In the genomic region with DNA sequence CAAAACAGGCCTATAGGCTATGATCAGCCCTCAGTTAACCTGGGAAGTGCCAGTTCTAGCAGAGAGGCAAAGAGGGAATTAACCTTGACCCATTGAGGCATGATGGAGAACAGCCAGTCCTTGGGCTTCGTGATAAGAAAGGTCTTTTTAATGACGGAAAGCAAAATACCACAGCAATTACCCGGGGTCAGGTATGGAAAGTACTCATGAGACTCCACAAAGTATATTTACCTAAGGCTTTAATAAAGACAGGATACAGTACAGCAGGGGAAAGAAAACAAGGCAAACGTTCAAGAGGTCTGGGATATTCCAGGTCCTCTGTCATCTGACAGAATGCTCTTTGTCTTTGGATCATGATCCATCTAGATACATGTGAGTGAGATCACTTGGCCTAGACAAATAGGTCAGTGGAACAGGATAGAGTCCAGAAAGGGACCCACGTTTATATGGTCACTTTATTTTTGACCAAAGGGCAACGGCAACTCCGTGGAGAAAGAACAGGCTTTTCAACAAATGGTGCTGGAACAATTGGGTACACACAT, we compare ENCODE assay signal across 1 cellular context.
A peak's percentile ranks its signal among the peaks of the same experiment; 100 is the strongest.
TF ChIP-seq lines count a peak whose summit lies in the region.

No MANE protein-coding gene starts in this region.

TF ChIP-seq in HepG2, 621 proteins besides CTCF, POLR2A, EP300 and RAD21 (continued from another document and continues in another):
- TF ChIP-seq, protein P1, sequence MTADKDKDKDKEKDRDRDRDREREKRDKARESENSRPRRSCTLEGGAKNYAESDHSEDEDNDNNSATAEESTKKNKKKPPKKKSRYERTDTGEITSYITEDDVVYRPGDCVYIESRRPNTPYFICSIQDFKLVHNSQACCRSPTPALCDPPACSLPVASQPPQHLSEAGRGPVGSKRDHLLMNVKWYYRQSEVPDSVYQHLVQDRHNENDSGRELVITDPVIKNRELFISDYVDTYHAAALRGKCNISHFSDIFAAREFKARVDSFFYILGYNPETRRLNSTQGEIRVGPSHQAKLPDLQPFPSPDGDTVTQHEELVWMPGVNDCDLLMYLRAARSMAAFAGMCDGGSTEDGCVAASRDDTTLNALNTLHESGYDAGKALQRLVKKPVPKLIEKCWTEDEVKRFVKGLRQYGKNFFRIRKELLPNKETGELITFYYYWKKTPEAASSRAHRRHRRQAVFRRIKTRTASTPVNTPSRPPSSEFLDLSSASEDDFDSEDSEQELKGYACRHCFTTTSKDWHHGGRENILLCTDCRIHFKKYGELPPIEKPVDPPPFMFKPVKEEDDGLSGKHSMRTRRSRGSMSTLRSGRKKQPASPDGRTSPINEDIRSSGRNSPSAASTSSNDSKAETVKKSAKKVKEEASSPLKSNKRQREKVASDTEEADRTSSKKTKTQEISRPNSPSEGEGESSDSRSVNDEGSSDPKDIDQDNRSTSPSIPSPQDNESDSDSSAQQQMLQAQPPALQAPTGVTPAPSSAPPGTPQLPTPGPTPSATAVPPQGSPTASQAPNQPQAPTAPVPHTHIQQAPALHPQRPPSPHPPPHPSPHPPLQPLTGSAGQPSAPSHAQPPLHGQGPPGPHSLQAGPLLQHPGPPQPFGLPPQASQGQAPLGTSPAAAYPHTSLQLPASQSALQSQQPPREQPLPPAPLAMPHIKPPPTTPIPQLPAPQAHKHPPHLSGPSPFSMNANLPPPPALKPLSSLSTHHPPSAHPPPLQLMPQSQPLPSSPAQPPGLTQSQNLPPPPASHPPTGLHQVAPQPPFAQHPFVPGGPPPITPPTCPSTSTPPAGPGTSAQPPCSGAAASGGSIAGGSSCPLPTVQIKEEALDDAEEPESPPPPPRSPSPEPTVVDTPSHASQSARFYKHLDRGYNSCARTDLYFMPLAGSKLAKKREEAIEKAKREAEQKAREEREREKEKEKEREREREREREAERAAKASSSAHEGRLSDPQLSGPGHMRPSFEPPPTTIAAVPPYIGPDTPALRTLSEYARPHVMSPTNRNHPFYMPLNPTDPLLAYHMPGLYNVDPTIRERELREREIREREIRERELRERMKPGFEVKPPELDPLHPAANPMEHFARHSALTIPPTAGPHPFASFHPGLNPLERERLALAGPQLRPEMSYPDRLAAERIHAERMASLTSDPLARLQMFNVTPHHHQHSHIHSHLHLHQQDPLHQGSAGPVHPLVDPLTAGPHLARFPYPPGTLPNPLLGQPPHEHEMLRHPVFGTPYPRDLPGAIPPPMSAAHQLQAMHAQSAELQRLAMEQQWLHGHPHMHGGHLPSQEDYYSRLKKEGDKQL (CRISPR knock-in tag; IDR thresholded peaks at IDR 0.05; ENCODE audit: low read depth) = peak; percentile 89
- TF ChIP-seq KLF15 (CRISPR knock-in tag; IDR thresholded peaks at IDR 0.05; ENCODE audit: borderline replicate concordance) (no peak), ATF7 (IDR thresholded peaks at IDR 0.05) (peak; percentile 65; the same call in 1 of the 2 replicates), ATF7 (CRISPR knock-in tag; IDR thresholded peaks at IDR 0.05) (peak; percentile 58; the same call in 1 of the 2 replicates), ZNF530 (CRISPR knock-in tag; IDR thresholded peaks at IDR 0.05; ENCODE audit: low read depth) (no peak), ZNF720 (CRISPR knock-in tag; IDR thresholded peaks at IDR 0.05) (no peak), AHR (CRISPR knock-in tag; IDR thresholded peaks at IDR 0.05) (no peak), CREM (IDR thresholded peaks at IDR 0.05) (peak; percentile 94), CREM (CRISPR knock-in tag; IDR thresholded peaks at IDR 0.05) (no peak), RXRB (CRISPR knock-in tag; IDR thresholded peaks at IDR 0.05; ENCODE audit: borderline replicate concordance) (peak; percentile 96), KMT2B (CRISPR knock-in tag; IDR thresholded peaks at IDR 0.05) (peak; percentile 57; the same call in 1 of the 2 replicates), ZNF776 (CRISPR knock-in tag; IDR thresholded peaks at IDR 0.05) (no peak), DMAP1 (CRISPR knock-in tag; IDR thresholded peaks at IDR 0.05) (0 out of 2 replicates have a peak, but pooled peaks have one; percentile 32), SATB2 (CRISPR knock-in tag; IDR thresholded peaks at IDR 0.05) (0 out of 2 replicates have a peak, but pooled peaks have one; percentile 71), ZNF839 (CRISPR knock-in tag; IDR thresholded peaks at IDR 0.05; ENCODE audit: borderline replicate concordance) (no peak), KAT8 (CRISPR knock-in tag; IDR thresholded peaks at IDR 0.05) (peak; percentile 71), ZNF501 (CRISPR knock-in tag; IDR thresholded peaks at IDR 0.05) (no peak), FOXJ3 (CRISPR knock-in tag; IDR thresholded peaks at IDR 0.05; ENCODE audit: borderline replicate concordance) (peak; percentile 98), GTF2F1 (IDR thresholded peaks at IDR 0.05; ENCODE audit: low read length) (no peak), ZMYM3 (CRISPR knock-in tag; IDR thresholded peaks at IDR 0.05) (peak; percentile 46; the same call in 1 of the 2 replicates), SRF (IDR thresholded peaks at IDR 0.05; ENCODE audit: low read depth, low read length) (0 out of 2 replicates have a peak, but pooled peaks have one; percentile 21), AGO2 (optimal IDR thresholded peaks at IDR 0.05; ENCODE audit: low read depth, low read length) (no peak), SMAD3 (CRISPR knock-in tag; IDR thresholded peaks at IDR 0.05) (peak; percentile 72; the same call in 1 of the 2 replicates), ZNF615 (CRISPR knock-in tag; IDR thresholded peaks at IDR 0.05; ENCODE audit: borderline replicate concordance) (peak; percentile 79; the same call in 1 of the 2 replicates), ZNF44 (CRISPR knock-in tag; IDR thresholded peaks at IDR 0.05) (no peak), ZNF251 (CRISPR knock-in tag; IDR thresholded peaks at IDR 0.05) (no peak), ZNF83 (CRISPR knock-in tag; IDR thresholded peaks at IDR 0.05; ENCODE audit: borderline replicate concordance) (no peak), SOX13 (IDR thresholded peaks at IDR 0.05) (peak; percentile 48; the same call in 1 of the 2 replicates), SOX13 (CRISPR knock-in tag; conservative IDR thresholded peaks at IDR 0.05 in 1 of 2, IDR thresholded peaks at IDR 0.05 in 1 of 2) (peak in 1 of 2 experiments; percentile 96; a peak in 2 of 4 replicates), MBNL3 (CRISPR knock-in tag; conservative IDR thresholded peaks at IDR 0.05) (no peak)
- TF ChIP-seq, protein P2, sequence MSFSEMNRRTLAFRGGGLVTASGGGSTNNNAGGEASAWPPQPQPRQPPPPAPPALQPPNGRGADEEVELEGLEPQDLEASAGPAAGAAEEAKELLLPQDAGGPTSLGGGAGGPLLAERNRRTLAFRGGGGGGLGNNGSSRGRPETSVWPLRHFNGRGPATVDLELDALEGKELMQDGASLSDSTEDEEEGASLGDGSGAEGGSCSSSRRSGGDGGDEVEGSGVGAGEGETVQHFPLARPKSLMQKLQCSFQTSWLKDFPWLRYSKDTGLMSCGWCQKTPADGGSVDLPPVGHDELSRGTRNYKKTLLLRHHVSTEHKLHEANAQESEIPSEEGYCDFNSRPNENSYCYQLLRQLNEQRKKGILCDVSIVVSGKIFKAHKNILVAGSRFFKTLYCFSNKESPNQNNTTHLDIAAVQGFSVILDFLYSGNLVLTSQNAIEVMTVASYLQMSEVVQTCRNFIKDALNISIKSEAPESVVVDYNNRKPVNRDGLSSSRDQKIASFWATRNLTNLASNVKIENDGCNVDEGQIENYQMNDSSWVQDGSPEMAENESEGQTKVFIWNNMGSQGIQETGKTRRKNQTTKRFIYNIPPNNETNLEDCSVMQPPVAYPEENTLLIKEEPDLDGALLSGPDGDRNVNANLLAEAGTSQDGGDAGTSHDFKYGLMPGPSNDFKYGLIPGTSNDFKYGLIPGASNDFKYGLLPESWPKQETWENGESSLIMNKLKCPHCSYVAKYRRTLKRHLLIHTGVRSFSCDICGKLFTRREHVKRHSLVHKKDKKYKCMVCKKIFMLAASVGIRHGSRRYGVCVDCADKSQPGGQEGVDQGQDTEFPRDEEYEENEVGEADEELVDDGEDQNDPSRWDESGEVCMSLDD (CRISPR knock-in tag; IDR thresholded peaks at IDR 0.05; ENCODE audit: borderline replicate concordance) = peak; percentile 31; the same call in 1 of the 2 replicates
- TF ChIP-seq, protein P3, sequence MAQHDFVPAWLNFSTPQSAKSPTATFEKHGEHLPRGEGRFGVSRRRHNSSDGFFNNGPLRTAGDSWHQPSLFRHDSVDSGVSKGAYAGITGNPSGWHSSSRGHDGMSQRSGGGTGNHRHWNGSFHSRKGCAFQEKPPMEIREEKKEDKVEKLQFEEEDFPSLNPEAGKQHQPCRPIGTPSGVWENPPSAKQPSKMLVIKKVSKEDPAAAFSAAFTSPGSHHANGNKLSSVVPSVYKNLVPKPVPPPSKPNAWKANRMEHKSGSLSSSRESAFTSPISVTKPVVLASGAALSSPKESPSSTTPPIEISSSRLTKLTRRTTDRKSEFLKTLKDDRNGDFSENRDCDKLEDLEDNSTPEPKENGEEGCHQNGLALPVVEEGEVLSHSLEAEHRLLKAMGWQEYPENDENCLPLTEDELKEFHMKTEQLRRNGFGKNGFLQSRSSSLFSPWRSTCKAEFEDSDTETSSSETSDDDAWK (CRISPR knock-in tag; IDR thresholded peaks at IDR 0.05) = no peak
- TF ChIP-seq, protein P4, sequence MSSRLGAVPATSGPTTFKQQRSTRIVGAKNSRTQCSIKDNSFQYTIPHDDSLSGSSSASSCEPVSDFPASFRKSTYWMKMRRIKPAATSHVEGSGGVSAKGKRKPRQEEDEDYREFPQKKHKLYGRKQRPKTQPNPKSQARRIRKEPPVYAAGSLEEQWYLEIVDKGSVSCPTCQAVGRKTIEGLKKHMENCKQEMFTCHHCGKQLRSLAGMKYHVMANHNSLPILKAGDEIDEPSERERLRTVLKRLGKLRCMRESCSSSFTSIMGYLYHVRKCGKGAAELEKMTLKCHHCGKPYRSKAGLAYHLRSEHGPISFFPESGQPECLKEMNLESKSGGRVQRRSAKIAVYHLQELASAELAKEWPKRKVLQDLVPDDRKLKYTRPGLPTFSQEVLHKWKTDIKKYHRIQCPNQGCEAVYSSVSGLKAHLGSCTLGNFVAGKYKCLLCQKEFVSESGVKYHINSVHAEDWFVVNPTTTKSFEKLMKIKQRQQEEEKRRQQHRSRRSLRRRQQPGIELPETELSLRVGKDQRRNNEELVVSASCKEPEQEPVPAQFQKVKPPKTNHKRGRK (CRISPR knock-in tag; IDR thresholded peaks at IDR 0.05) = no peak
- TF ChIP-seq, protein P5, sequence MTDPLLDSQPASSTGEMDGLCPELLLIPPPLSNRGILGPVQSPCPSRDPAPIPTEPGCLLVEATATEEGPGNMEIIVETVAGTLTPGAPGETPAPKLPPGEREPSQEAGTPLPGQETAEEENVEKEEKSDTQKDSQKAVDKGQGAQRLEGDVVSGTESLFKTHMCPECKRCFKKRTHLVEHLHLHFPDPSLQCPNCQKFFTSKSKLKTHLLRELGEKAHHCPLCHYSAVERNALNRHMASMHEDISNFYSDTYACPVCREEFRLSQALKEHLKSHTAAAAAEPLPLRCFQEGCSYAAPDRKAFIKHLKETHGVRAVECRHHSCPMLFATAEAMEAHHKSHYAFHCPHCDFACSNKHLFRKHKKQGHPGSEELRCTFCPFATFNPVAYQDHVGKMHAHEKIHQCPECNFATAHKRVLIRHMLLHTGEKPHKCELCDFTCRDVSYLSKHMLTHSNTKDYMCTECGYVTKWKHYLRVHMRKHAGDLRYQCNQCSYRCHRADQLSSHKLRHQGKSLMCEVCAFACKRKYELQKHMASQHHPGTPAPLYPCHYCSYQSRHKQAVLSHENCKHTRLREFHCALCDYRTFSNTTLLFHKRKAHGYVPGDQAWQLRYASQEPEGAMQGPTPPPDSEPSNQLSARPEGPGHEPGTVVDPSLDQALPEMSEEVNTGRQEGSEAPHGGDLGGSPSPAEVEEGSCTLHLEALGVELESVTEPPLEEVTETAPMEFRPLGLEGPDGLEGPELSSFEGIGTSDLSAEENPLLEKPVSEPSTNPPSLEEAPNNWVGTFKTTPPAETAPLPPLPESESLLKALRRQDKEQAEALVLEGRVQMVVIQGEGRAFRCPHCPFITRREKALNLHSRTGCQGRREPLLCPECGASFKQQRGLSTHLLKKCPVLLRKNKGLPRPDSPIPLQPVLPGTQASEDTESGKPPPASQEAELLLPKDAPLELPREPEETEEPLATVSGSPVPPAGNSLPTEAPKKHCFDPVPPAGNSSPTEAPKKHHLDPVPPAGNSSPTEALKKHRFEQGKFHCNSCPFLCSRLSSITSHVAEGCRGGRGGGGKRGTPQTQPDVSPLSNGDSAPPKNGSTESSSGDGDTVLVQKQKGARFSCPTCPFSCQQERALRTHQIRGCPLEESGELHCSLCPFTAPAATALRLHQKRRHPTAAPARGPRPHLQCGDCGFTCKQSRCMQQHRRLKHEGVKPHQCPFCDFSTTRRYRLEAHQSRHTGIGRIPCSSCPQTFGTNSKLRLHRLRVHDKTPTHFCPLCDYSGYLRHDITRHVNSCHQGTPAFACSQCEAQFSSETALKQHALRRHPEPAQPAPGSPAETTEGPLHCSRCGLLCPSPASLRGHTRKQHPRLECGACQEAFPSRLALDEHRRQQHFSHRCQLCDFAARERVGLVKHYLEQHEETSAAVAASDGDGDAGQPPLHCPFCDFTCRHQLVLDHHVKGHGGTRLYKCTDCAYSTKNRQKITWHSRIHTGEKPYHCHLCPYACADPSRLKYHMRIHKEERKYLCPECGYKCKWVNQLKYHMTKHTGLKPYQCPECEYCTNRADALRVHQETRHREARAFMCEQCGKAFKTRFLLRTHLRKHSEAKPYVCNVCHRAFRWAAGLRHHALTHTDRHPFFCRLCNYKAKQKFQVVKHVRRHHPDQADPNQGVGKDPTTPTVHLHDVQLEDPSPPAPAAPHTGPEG (CRISPR knock-in tag; IDR thresholded peaks at IDR 0.05) = peak; percentile 54; the same call in 1 of the 2 replicates
- TF ChIP-seq, protein P6, sequence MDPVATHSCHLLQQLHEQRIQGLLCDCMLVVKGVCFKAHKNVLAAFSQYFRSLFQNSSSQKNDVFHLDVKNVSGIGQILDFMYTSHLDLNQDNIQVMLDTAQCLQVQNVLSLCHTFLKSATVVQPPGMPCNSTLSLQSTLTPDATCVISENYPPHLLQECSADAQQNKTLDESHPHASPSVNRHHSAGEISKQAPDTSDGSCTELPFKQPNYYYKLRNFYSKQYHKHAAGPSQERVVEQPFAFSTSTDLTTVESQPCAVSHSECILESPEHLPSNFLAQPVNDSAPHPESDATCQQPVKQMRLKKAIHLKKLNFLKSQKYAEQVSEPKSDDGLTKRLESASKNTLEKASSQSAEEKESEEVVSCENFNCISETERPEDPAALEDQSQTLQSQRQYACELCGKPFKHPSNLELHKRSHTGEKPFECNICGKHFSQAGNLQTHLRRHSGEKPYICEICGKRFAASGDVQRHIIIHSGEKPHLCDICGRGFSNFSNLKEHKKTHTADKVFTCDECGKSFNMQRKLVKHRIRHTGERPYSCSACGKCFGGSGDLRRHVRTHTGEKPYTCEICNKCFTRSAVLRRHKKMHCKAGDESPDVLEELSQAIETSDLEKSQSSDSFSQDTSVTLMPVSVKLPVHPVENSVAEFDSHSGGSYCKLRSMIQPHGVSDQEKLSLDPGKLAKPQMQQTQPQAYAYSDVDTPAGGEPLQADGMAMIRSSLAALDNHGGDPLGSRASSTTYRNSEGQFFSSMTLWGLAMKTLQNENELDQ (CRISPR knock-in tag; IDR thresholded peaks at IDR 0.05; ENCODE audit: borderline replicate concordance) = no peak
- TF ChIP-seq, protein P7, sequence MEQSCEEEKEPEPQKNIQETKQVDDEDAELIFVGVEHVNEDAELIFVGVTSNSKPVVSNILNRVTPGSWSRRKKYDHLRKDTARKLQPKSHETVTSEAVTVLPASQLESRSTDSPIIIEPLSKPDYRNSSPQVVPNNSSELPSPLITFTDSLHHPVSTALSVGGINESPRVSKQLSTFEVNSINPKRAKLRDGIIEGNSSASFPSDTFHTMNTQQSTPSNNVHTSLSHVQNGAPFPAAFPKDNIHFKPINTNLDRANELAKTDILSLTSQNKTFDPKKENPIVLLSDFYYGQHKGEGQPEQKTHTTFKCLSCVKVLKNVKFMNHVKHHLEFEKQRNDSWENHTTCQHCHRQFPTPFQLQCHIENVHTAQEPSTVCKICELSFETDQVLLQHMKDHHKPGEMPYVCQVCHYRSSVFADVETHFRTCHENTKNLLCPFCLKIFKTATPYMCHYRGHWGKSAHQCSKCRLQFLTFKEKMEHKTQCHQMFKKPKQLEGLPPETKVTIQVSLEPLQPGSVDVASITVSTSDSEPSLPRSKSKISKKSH (CRISPR knock-in tag; IDR thresholded peaks at IDR 0.05; ENCODE audit: borderline replicate concordance) = no peak
